In the genomic region with DNA sequence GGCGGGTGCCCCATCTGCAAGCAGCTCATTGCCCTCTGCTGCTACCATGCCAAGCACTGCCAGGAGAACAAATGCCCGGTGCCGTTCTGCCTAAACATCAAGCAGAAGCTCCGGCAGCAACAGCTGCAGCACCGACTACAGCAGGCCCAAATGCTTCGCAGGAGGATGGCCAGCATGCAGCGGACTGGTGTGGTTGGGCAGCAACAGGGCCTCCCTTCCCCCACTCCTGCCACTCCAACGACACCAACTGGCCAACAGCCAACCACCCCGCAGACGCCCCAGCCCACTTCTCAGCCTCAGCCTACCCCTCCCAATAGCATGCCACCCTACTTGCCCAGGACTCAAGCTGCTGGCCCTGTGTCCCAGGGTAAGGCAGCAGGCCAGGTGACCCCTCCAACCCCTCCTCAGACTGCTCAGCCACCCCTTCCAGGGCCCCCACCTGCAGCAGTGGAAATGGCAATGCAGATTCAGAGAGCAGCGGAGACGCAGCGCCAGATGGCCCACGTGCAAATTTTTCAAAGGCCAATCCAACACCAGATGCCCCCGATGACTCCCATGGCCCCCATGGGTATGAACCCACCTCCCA, we compare ENCODE assay signal across 13 cellular contexts.
"Had no signal": no experiment of that assay in that cellular context is flagged by ENCODE, and none has a peak within 500 bp of the region (broad histone marks: within the 10 kb centered on the region; RNA-seq: fewer than 3 reads in every experiment).

No MANE protein-coding gene starts in this region.

- DNase-seq: activated CD4-positive, alpha-beta memory T cell treated with anti-CD3 and anti-CD28 coated beads for 36 hours; activated naive CD4-positive, alpha-beta T cell treated with anti-CD3 and anti-CD28 coated beads for 36 hours; caudate nucleus; effector memory CD8-positive, alpha-beta T cell; kidney glomerular epithelial cell; mammary epithelial cell; SIG-M5 had no signal

- H2AFZ ChIP-seq: hepatocyte had no signal

- H3K27ac Mint-ChIP-seq: natural killer cell treated with Interleukin-12 subunit alpha and Interleukin-12 subunit beta and Interleukin-15 and Interleukin-18, amount 100 ng/mL, for 72 hours had no signal

- H3K9me3 ChIP-seq: tibial nerve had no signal

- H3K27me3 Mint-ChIP-seq: activated CD4-positive, alpha-beta memory T cell treated with anti-CD3 and anti-CD28 coated beads for 36 hours; effector memory CD8-positive, alpha-beta T cell; natural killer cell treated with Interleukin-12 subunit alpha and Interleukin-12 subunit beta and Interleukin-15 and Interleukin-18, amount 100 ng/mL, for 72 hours had no signal

- H3K9me3 Mint-ChIP-seq: activated CD4-positive, alpha-beta memory T cell treated with anti-CD3 and anti-CD28 coated beads for 36 hours; activated naive CD4-positive, alpha-beta T cell treated with anti-CD3 and anti-CD28 coated beads for 36 hours; effector memory CD8-positive, alpha-beta T cell; natural killer cell treated with Interleukin-12 subunit alpha and Interleukin-12 subunit beta and Interleukin-15 and Interleukin-18, amount 100 ng/mL, for 72 hours had no signal

- H3K4me2 ChIP-seq: hepatocyte, smooth muscle cell had no signal

- ATAC-seq: activated CD4-positive, CD25-positive, alpha-beta regulatory T cell treated with anti-CD3 and anti-CD28 coated beads, Interleukin-2, amount 50 U/mL, for 24 hours; effector memory CD8-positive, alpha-beta T cell had no signal

- H3K4me3 Mint-ChIP-seq: activated CD4-positive, alpha-beta memory T cell treated with anti-CD3 and anti-CD28 coated beads for 36 hours; activated naive CD4-positive, alpha-beta T cell treated with anti-CD3 and anti-CD28 coated beads for 36 hours; effector memory CD8-positive, alpha-beta T cell; natural killer cell treated with Interleukin-12 subunit alpha and Interleukin-12 subunit beta and Interleukin-15 and Interleukin-18, amount 100 ng/mL, for 72 hours had no signal

- H3K4me3 ChIP-seq: hepatocyte, smooth muscle cell, tibial nerve had no signal

- H3K27ac ChIP-seq: epithelial cell of prostate, hepatocyte, tibial nerve had no signal

- H3K27me3 ChIP-seq: hepatocyte, tibial nerve had no signal
